Comparison of ENCODE assay signal across 9 cellular contexts in genomic region chr2:206250041-206250897, GRCh38. TPM values are rescaled to one million over a fixed set of nuclear protein-coding genes. Genes with fewer than 3 reads are reported as not detected.
A peak's percentile ranks its signal among the peaks of the same experiment; 100 is the strongest.
DNase-seq lines count a peak whose midpoint lies in the region; ATAC-seq and TF ChIP-seq lines count a peak whose summit lies in the region.
"Had no signal": no experiment of that assay in that cellular context is flagged by ENCODE, and none has a peak within 500 bp of the region (broad histone marks: within the 10 kb centered on the region; RNA-seq: fewer than 3 reads in every experiment).

No MANE protein-coding gene starts in this region.

- H3K27me3 ChIP-seq in ACC112 (ENCODE audit: insufficient read depth, low read length): peaks cover 41% of the 10 kb centered on the region

- peak; percentile 18 for TF ChIP-seq CTCF in GM20000 (IDR thresholded peaks at IDR 0.05; ENCODE audit: extremely low read depth, missing control alignments)
- TF ChIP-seq CTCF in omental fat pad (IDR thresholded peaks at IDR 0.05): no peak

- H2AFZ ChIP-seq in ACC112 (ENCODE audit: low read length, unreplicated experiment): no peak overlapping the region

- peaks cover 4% of the 10 kb centered on the region for H3K4me1 Mint-ChIP-seq in activated CD4-positive, alpha-beta memory T cell treated with anti-CD3 and anti-CD28 coated beads for 36 hours (ENCODE audit: low read depth)

- POLR2A ChIA-PET in activated CD4-positive, alpha-beta memory T cell treated with anti-CD3 and anti-CD28 coated beads for 36 hours (lab: Charles Lee): no interaction called here

- H3K27ac Mint-ChIP-seq in activated CD4-positive, alpha-beta memory T cell treated with anti-CD3 and anti-CD28 coated beads for 36 hours: no peak overlapping the region

- peak overlapping the region; percentile 75 for H3K4me3 Mint-ChIP-seq in activated CD4-positive, alpha-beta memory T cell treated with anti-CD3 and anti-CD28 coated beads for 36 hours

- H3K27ac ChIP-seq in ACC112 (ENCODE audit: low read depth, low read length): no peak overlapping the region

- CTCF ChIA-PET in activated CD4-positive, alpha-beta memory T cell treated with anti-CD3 and anti-CD28 coated beads for 36 hours (lab: Charles Lee): no interaction called here

- no peaks in the 10 kb centered on the region for H3K9me3 Mint-ChIP-seq in activated CD4-positive, alpha-beta memory T cell treated with anti-CD3 and anti-CD28 coated beads for 36 hours

- ATAC-seq in omental fat pad (ENCODE audit: low FRiP score): no peak

- peaks cover 40% of the 10 kb centered on the region for H3K27me3 Mint-ChIP-seq in activated CD4-positive, alpha-beta memory T cell treated with anti-CD3 and anti-CD28 coated beads for 36 hours

- in situ Hi-C loops in ACHN (cut with HindIII; ENCODE audit: low pct_ligation_motif_present, low pct_unique_long_range_greater_than_20kb, low sequenced_read_pairs): no loop called here

- no peaks in the 10 kb centered on the region for H3K36me3 Mint-ChIP-seq in activated CD4-positive, alpha-beta memory T cell treated with anti-CD3 and anti-CD28 coated beads for 36 hours

- intact Hi-C loops in activated CD4-positive, alpha-beta memory T cell treated with anti-CD3 and anti-CD28 coated beads for 36 hours (cut with micrococcal nuclease): no loop called here

- DNase-seq in GM20000 (ENCODE audit: low spot score) (no peak), islet precursor cell (peak; percentile 67), hippocampal formation (lab: John Stamatoyannopoulos, UW) (no peak), ACHN (no peak), SKM-1 (lab: John Stamatoyannopoulos, UW; ENCODE audit: unreplicated experiment) (no peak), omental fat pad (ENCODE audit: low spot score) (no peak)
- no peak for DNase-seq in activated CD4-positive, alpha-beta memory T cell treated with anti-CD3 and anti-CD28 coated beads for 36 hours
- DNase-seq: NCI-H510A treated with DMSO at 0.1 percent for 48 hours had no signal

- H3K4me3 ChIP-seq in ACC112 (ENCODE audit: low read depth, low read length): peak overlapping the region; percentile 74

- H3K79me2 ChIP-seq in ACC112 (ENCODE audit: control insufficient read depth, insufficient read depth, low read length, unreplicated experiment): no peaks in the 10 kb centered on the region

- H3K36me3 ChIP-seq in ACC112 (ENCODE audit: insufficient read depth, low read length): no peaks in the 10 kb centered on the region

- no peaks in the 10 kb centered on the region for H3K4me1 ChIP-seq in ACC112 (ENCODE audit: control insufficient read depth, insufficient read depth, low read length, unreplicated experiment)

RNA-seq across cellular contexts. Expression of gene ZDBF2, which starts 24.2 kb away (rescaled TPM):
- total RNA-seq in activated CD4-positive, alpha-beta memory T cell treated with anti-CD3 and anti-CD28 coated beads for 36 hours: 1 to 10 TPM; 7.4 to 7.8 TPM
- total RNA-seq in omental fat pad: 10 to 100 TPM in 2 of 4 donors, 1 to 10 TPM in 2; 8.4 to 25.4 (median 10.7) TPM
